ENCODE assay signal across 12 cellular contexts in genomic region chr11:15793032-15793996, GRCh38.
DNase-seq lines count a peak whose midpoint lies in the region; ATAC-seq and TF ChIP-seq lines count a peak whose summit lies in the region.
"Had no signal": no experiment of that assay in that cellular context is flagged by ENCODE, and none has a peak within 500 bp of the region (broad histone marks: within the 10 kb centered on the region; RNA-seq: fewer than 3 reads in every experiment).

No MANE protein-coding gene starts in this region.

- POLR2A ChIA-PET in HEK293 (lab: Yijun Ruan, JAX), result no interaction called here

- ATAC-seq in activated T-helper 17 cell treated with anti-CD3 and anti-CD28 coated beads, Interleukin-2, amount 50 U/mL, for 72 hours (replicated peaks), result peak; percentile 59
- no peak for ATAC-seq in HG02759 (IDR thresholded peaks at IDR 0.05; ENCODE audit: unreplicated experiment)
- no peak for ATAC-seq in GM21360 (IDR thresholded peaks at IDR 0.05; ENCODE audit: unreplicated experiment)
- ATAC-seq in GM21528 (IDR thresholded peaks at IDR 0.05; ENCODE audit: low FRiP score, unreplicated experiment), result no peak

- H3K4me3 Mint-ChIP-seq in activated T-helper 17 cell treated with anti-CD3 and anti-CD28 coated beads, Interleukin-2, amount 50 U/mL, for 72 hours, result no peak overlapping the region

- H3K27me3 Mint-ChIP-seq in activated T-helper 17 cell treated with anti-CD3 and anti-CD28 coated beads, Interleukin-2, amount 50 U/mL, for 72 hours, result no peaks in the 10 kb centered on the region

- peak overlapping the region; percentile 20 for H3K27ac Mint-ChIP-seq in activated T-helper 17 cell treated with anti-CD3 and anti-CD28 coated beads, Interleukin-2, amount 50 U/mL, for 72 hours

- no peaks in the 10 kb centered on the region for H3K4me1 ChIP-seq in HEK293 (ENCODE audit: control insufficient read depth, insufficient read depth, low read length)

- no peaks in the 10 kb centered on the region for H3K36me3 ChIP-seq in HEK293 (ENCODE audit: control insufficient read depth in 2 of 2, insufficient read depth in 1 of 2, low read length in 2 of 2)

- H3K9me3 ChIP-seq in HEK293 (ENCODE audit: control insufficient read depth, insufficient read depth, low read depth, low read length), result no peaks in the 10 kb centered on the region

- no peaks in the 10 kb centered on the region for H3K36me3 Mint-ChIP-seq in activated T-helper 17 cell treated with anti-CD3 and anti-CD28 coated beads, Interleukin-2, amount 50 U/mL, for 72 hours (ENCODE audit: low read depth)

- H3K27ac ChIP-seq in HEK293 (ENCODE audit: extremely low read depth, low read depth, low read length), result no peak overlapping the region

- H3K4me3 ChIP-seq in HEK293 (ENCODE audit: low read depth, low read length) (no peak overlapping the region), fibroblast of mammary gland (ENCODE audit: control insufficient read depth, low read depth, low read length) (no peak overlapping the region), skeletal muscle cell (ENCODE audit: low read depth, low read length) (no peak overlapping the region)

- H3K9me3 Mint-ChIP-seq in activated T-helper 17 cell treated with anti-CD3 and anti-CD28 coated beads, Interleukin-2, amount 50 U/mL, for 72 hours, result peaks cover 15% of the 10 kb centered on the region

- CTCF ChIA-PET in HEK293 (lab: Yijun Ruan, JAX), result no interaction called here

- H3K4me1 Mint-ChIP-seq in activated T-helper 17 cell treated with anti-CD3 and anti-CD28 coated beads, Interleukin-2, amount 50 U/mL, for 72 hours, result peaks cover 6% of the 10 kb centered on the region

- DNase-seq in fibroblast of mammary gland (ENCODE audit: low read depth) (peak; percentile 84), skeletal muscle cell (ENCODE audit: low read depth) (peak; percentile 77), SK-N-DZ (ENCODE audit: low spot score) (no peak)
- DNase-seq: activated T-cell treated with anti-CD3 and anti-CD28 coated beads for 4 hours, NCI-H1092, NCI-H510A treated with DMSO at 0.1 percent for 48 hours, substantia nigra had no signal

- TF ChIP-seq CTCF in HEK293 (tag by site-specific recombination; IDR thresholded peaks at IDR 0.05), result no peak
- no peak for TF ChIP-seq CTCF in fibroblast of mammary gland (conservative IDR thresholded peaks at IDR 0.05; ENCODE audit: control insufficient read depth, insufficient read depth, low read depth, low read length)

TF ChIP-seq in HEK293, 187 proteins besides CTCF, POLR2A, EP300 and RAD21:
- TF ChIP-seq ZNF785 (tag by site-specific recombination; IDR thresholded peaks at IDR 0.05) (no peak), ZNF701 (tag by site-specific recombination; IDR thresholded peaks at IDR 0.05) (no peak), ZNF473 (tag by site-specific recombination; IDR thresholded peaks at IDR 0.05) (no peak), ZBTB1 (tag by site-specific recombination; IDR thresholded peaks at IDR 0.05) (no peak), OVOL3 (tag by site-specific recombination; IDR thresholded peaks at IDR 0.05) (no peak), MZF1 (tag by site-specific recombination; IDR thresholded peaks at IDR 0.05; ENCODE audit: borderline replicate concordance) (no peak), ZNF707 (tag by site-specific recombination; IDR thresholded peaks at IDR 0.05) (peak; percentile 74), SP2 (tag by site-specific recombination; IDR thresholded peaks at IDR 0.05) (no peak), EGR2 (tag by site-specific recombination; IDR thresholded peaks at IDR 0.05; ENCODE audit: low read depth) (no peak), SP7 (tag by site-specific recombination; IDR thresholded peaks at IDR 0.05) (no peak), ZNF292 (tag by site-specific recombination; IDR thresholded peaks at IDR 0.05; ENCODE audit: borderline replicate concordance, low read depth) (no peak), SETDB1 (IDR thresholded peaks at IDR 0.05; ENCODE audit: insufficient read length, low read length) (peak; percentile 78)
